In genomic region chr11:848380-848931, GRCh38 we compare ENCODE assay signal across 8 cellular contexts. TPM values are rescaled to one million over a fixed set of nuclear protein-coding genes. Genes with fewer than 3 reads are reported as not detected.
DNase-seq lines count a peak whose midpoint lies in the region; TF ChIP-seq lines count a peak whose summit lies in the region.

No MANE protein-coding gene starts in this region.

- peaks cover 52 to 87% (median 63%) of the 10 kb centered on the region in 11 experiments; a peak in 21 of 22 replicates for H4K20me1 ChIP-seq in BLaER1 treated with 17β-estradiol and CSF1 and Interleukin-3, amounts not matched to agents 10 nM and 100 nM

- DNase-seq in HFFc6: no peak
- DNase-seq in activated CD4-positive, alpha-beta T cell treated with anti-CD3 and anti-CD28 coated beads for 24 hours (ENCODE audit: low read depth in 2 of 2): peak; percentile 47 to 54
- DNase-seq in chondrocyte (ENCODE audit: low spot score): no peak
- DNase-seq in medulla oblongata (ENCODE audit: extremely low spot score): peak; percentile 27
- DNase-seq in stomach: peak; percentile 60
- DNase-seq in SKM-1 (lab: John Stamatoyannopoulos, UW; ENCODE audit: unreplicated experiment): no peak
- DNase-seq in DMS153 treated with DMSO at 0.1 percent for 48 hours (lab: John Stamatoyannopoulos, UW; ENCODE audit: unreplicated experiment): no peak

- H3K4me1 ChIP-seq in BLaER1 treated with 17β-estradiol and CSF1 and Interleukin-3, amounts not matched to agents 10 nM and 100 nM: peaks cover 49 to 87% (median 78%) of the 10 kb centered on the region in 10 experiments
- H3K4me1 ChIP-seq in stomach: peaks cover 49 to 83% (median 72%) of the 10 kb centered on the region in 4 donors

- no peaks in the 10 kb centered on the region for H3K9me3 ChIP-seq in BLaER1 treated with 17β-estradiol and CSF1 and Interleukin-3, amounts not matched to agents 10 nM and 100 nM (replicated peaks in 1 of 11)
- H3K9me3 ChIP-seq in stomach: no peaks in the 10 kb centered on the region

- peak overlapping the region; percentile 87 to 99 (median 97) for H3K4me2 ChIP-seq in BLaER1 treated with 17β-estradiol and CSF1 and Interleukin-3, amounts not matched to agents 10 nM and 100 nM

- H3K9me3 Mint-ChIP-seq in HFFc6 (no peaks in the 10 kb centered on the region), chondrocyte (ENCODE audit: low read depth) (no peaks in the 10 kb centered on the region)

- H3K36me3 Mint-ChIP-seq in HFFc6 (ENCODE audit: low read depth) (no peaks in the 10 kb centered on the region), chondrocyte (ENCODE audit: low read depth) (no peaks in the 10 kb centered on the region)

- no peak overlapping the region for H3K27ac Mint-ChIP-seq in HFFc6
- no peak overlapping the region for H3K27ac Mint-ChIP-seq in chondrocyte (ENCODE audit: unreplicated experiment)

- H3K27me3 ChIP-seq in BLaER1 treated with 17β-estradiol and CSF1 and Interleukin-3, amounts not matched to agents 10 nM and 100 nM: peaks cover 0 to 18% (median 0%) of the 10 kb centered on the region in 11 experiments; a peak in 10 of 22 replicates
- H3K27me3 ChIP-seq in stomach: peaks cover 0 to 42% (median 25%) of the 10 kb centered on the region in 3 donors

- H3K27me3 Mint-ChIP-seq in HFFc6 (ENCODE audit: insufficient read depth) (peaks cover 9% of the 10 kb centered on the region), chondrocyte (ENCODE audit: low read depth) (no peaks in the 10 kb centered on the region)

- H3K4me3 ChIP-seq in BLaER1 treated with 17β-estradiol and CSF1 and Interleukin-3, amounts not matched to agents 10 nM and 100 nM: peak overlapping the region in 8 of 10 experiments; percentile 43 to 73 (median 62); a peak in 11 of 20 replicates
- peak overlapping the region in 2 of 4 donors; percentile 52 to 58 for H3K4me3 ChIP-seq in stomach

- TF ChIP-seq EP300 in stomach (IDR thresholded peaks at IDR 0.05): no peak

- no peak for TF ChIP-seq POLR2A in stomach (IDR thresholded peaks at IDR 0.05)

- H3K36me3 ChIP-seq in BLaER1 treated with 17β-estradiol and CSF1 and Interleukin-3, amounts not matched to agents 10 nM and 100 nM: peaks cover 0 to 18% (median 0%) of the 10 kb centered on the region in 11 experiments; a peak in 4 of 22 replicates
- peaks cover 0 to 5% (median 0%) of the 10 kb centered on the region in 4 donors for H3K36me3 ChIP-seq in stomach

- peak overlapping the region in 6 of 11 experiments; percentile 40 to 72 (median 61); a peak in 10 of 22 replicates for H3K9ac ChIP-seq in BLaER1 treated with 17β-estradiol and CSF1 and Interleukin-3, amounts not matched to agents 10 nM and 100 nM

- no peak overlapping the region for H3K27ac ChIP-seq in BLaER1 treated with 17β-estradiol and CSF1 and Interleukin-3, amounts not matched to agents 10 nM and 100 nM
- no peak overlapping the region for H3K27ac ChIP-seq in stomach

- H3K4me3 Mint-ChIP-seq in HFFc6 (no peak overlapping the region), chondrocyte (ENCODE audit: unreplicated experiment) (no peak overlapping the region)

- peaks cover 25% of the 10 kb centered on the region for H3K4me1 Mint-ChIP-seq in HFFc6 (ENCODE audit: low read depth)
- peaks cover 35% of the 10 kb centered on the region for H3K4me1 Mint-ChIP-seq in chondrocyte (ENCODE audit: low read depth)

- intact Hi-C loops in stomach (cut with DNase I; ENCODE audit: low total_unique reads): loop anchor here (5.0 kb wide), 1 partner anchor 204 kb away; no protein-coding TSS in a partner anchor

- 13 to 50% (median 23%) methylated on average over 7 to 14 of the region's 14 CpGs for WGBS in stomach, 5 donors

- TF ChIP-seq CTCF in HFFc6 (IDR thresholded peaks at IDR 0.05): peak; percentile 94
- TF ChIP-seq CTCF in chondrocyte (IDR thresholded peaks at IDR 0.05): peak; percentile 85
- peak in 5 of 7 experiments; percentile 69 to 93 (median 90) for TF ChIP-seq CTCF in stomach (IDR thresholded peaks at IDR 0.05)

RNA-seq across cellular contexts. Expression of gene TSPAN4, which starts 5.8 kb away (rescaled TPM):
- total RNA-seq in HFFc6 (2021; fragmentation: NEBNext Ultra II Directional; extraction: Animal tissue kit (Norgen Biotek cat#: 25700)): 100 to 1,000 TPM; 193 to 267 (median 212) TPM
- 62.3 to 115 TPM (median 69.2 TPM) in 3 replicates for total RNA-seq in chondrocyte
- total RNA-seq in stomach: 100 to 1,000 TPM in 1 of 5 donors, 10 to 100 TPM in 4; 20.5 to 116 (median 29.7) TPM
- polyA plus RNA-seq in stomach: 10 to 100 TPM; 10.5 to 29.8 (median 26.4) TPM

RNA-seq across cellular contexts. Expression of gene POLR2L, which starts 6.1 kb away (rescaled TPM):
- total RNA-seq in HFFc6 (2021; fragmentation: NEBNext Ultra II Directional; extraction: Animal tissue kit (Norgen Biotek cat#: 25700)): 100 to 1,000 TPM; 439 to 504 (median 478) TPM
- total RNA-seq in chondrocyte: 139 to 173 TPM (median 142 TPM) in 3 replicates
- 100 to 1,000 TPM in 1 of 5 donors, 10 to 100 TPM in 4; 13.8 to 407 (median 63.4) TPM for total RNA-seq in stomach
- 100 to 1,000 TPM; 130 to 160 (median 152) TPM for polyA plus RNA-seq in stomach

RNA-seq across cellular contexts. Expression of gene CD151, which starts 15.7 kb away (rescaled TPM):
- 1,000 to 10,000 TPM in 1 of 6 experiments, 100 to 1,000 TPM in 5; 719 to 1,001 (median 755) TPM for total RNA-seq in HFFc6 (2021; fragmentation: NEBNext Ultra II Directional; extraction: Animal tissue kit (Norgen Biotek cat#: 25700))
- total RNA-seq in chondrocyte (460 to 558 TPM (median 549 TPM) in 3 replicates), stomach (100 to 1,000 TPM; 103 to 293 (median 157) TPM)
- 100 to 1,000 TPM in 2 of 3 donors, 10 to 100 TPM in 1; 66.7 to 262 (median 206) TPM for polyA plus RNA-seq in stomach

RNA-seq across cellular contexts. Expression of gene CRACR2B, which starts 20.7 kb away (rescaled TPM):
- 1 to 10 TPM in 4 of 6 experiments, under 1 TPM in 2; 0.63 to 2.2 (median 1.2) TPM for total RNA-seq in HFFc6 (2021; fragmentation: NEBNext Ultra II Directional; extraction: Animal tissue kit (Norgen Biotek cat#: 25700))
- total RNA-seq in chondrocyte (0.57 to 5.0 TPM (median 1.4 TPM) in 3 replicates), stomach (100 to 1,000 TPM in 4 of 5 donors, 10 to 100 TPM in 1; 12.7 to 556 (median 165) TPM)
- 100 to 1,000 TPM; 105 to 133 (median 119) TPM for polyA plus RNA-seq in stomach

RNA-seq across cellular contexts. Expression of gene PNPLA2, which starts 29.7 kb away (rescaled TPM):
- total RNA-seq in HFFc6 (2021; fragmentation: NEBNext Ultra II Directional; extraction: Animal tissue kit (Norgen Biotek cat#: 25700)): 100 to 1,000 TPM; 103 to 148 (median 130) TPM
- total RNA-seq in chondrocyte (56.0 to 59.1 TPM (median 56.0 TPM) in 3 replicates), stomach (100 to 1,000 TPM in 3 of 5 donors, 10 to 100 TPM in 2; 33.4 to 385 (median 139) TPM)
- polyA plus RNA-seq in stomach: 10 to 100 TPM; 41.7 to 85.1 (median 77.8) TPM

Comparison
In these comparisons a context has a peak if more than half of its experiments do, and no peak if none do; other contexts are left out.
1. DNase-seq: peak in activated CD4-positive, alpha-beta T cell treated with anti-CD3 and anti-CD28 coated beads for 24 hours (2 of 2), medulla oblongata (single experiment) and stomach (single experiment); none in HFFc6 (single experiment), chondrocyte (single experiment), SKM-1 (single experiment) and DMS153 treated with DMSO at 0.1 percent for 48 hours (single experiment).
2. Peak in every context shown above with its lines, with median percentiles within 50 percentile points of each other: CTCF ChIP-seq.